20 cellular contexts compared by ENCODE assay signal in the genomic region with DNA sequence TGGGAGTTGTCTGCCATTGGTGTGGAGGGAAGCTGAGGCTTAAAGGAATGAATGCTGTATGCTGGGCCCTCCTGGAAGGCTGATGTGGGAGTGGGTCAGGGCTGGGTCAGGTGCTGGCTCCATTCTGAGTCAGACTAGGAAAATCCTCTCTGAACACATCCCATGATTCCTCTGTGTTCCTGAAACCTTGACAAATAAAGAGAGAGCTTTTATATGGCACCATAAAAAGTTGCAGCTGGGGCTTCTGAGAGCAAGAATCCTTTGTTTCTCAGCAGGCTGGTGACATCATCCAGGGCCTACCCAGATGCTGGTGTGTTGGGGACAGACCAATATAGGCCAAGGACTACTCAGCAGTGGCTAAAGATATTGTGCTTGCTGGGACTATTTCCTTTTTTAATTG. TPM values are rescaled to one million over a fixed set of nuclear protein-coding genes. Genes with fewer than 3 reads are reported as not detected.
DNase-seq lines count a peak whose midpoint lies in the region; ATAC-seq, FAIRE-seq and TF ChIP-seq lines count a peak whose summit lies in the region.
"Had no signal": no experiment of that assay in that cellular context is flagged by ENCODE, and none has a peak within 500 bp of the region (broad histone marks: within the 10 kb centered on the region; RNA-seq: fewer than 3 reads in every experiment).

No MANE protein-coding gene starts in this region.

- H3K36me3 ChIP-seq in transverse colon (no peaks in the 10 kb centered on the region), small intestine (ENCODE audit: control insufficient read depth in 2 of 2, insufficient read depth in 2 of 2, low read length in 2 of 2) (no peaks in the 10 kb centered on the region)
- H3K36me3 ChIP-seq: neural progenitor cell, thyroid gland had no signal

- ATAC-seq in right cardiac atrium = peak; percentile 21 to 35
- no peak for ATAC-seq in CD4-positive, alpha-beta T cell (ENCODE audit: poor library complexity)
- ATAC-seq: K562, left lobe of liver, T-helper 17 cell had no signal

- H3K9me3 ChIP-seq in right cardiac atrium (ENCODE audit: control insufficient read depth, low read length) (no peaks in the 10 kb centered on the region), transverse colon (no peaks in the 10 kb centered on the region), small intestine (ENCODE audit: control insufficient read depth, low read depth) (no peaks in the 10 kb centered on the region)
- no peaks in the 10 kb centered on the region for H3K9me3 ChIP-seq in CD4-positive, alpha-beta T cell (ENCODE audit: control insufficient read depth, low read length)
- H3K9me3 ChIP-seq: thyroid gland had no signal

- TF ChIP-seq CTCF in transverse colon (IDR thresholded peaks at IDR 0.05) = no peak
- no peak for TF ChIP-seq CTCF in CD4-positive, alpha-beta T cell (IDR thresholded peaks at IDR 0.05)

- TF ChIP-seq EP300 in transverse colon (IDR thresholded peaks at IDR 0.05; ENCODE audit: low read depth) = no peak

- no peaks in the 10 kb centered on the region for H3K36me3 Mint-ChIP-seq in CD4-positive, alpha-beta T cell (ENCODE audit: low read depth)
- H3K36me3 Mint-ChIP-seq: neural progenitor cell had no signal

- POLR2A ChIA-PET in CD4-positive, alpha-beta T cell (lab: Charles Lee) = no interaction called here

- CTCF ChIA-PET in CD4-positive, alpha-beta T cell (lab: Charles Lee) = no interaction called here

- no peak overlapping the region for H3K4me3 Mint-ChIP-seq in CD4-positive, alpha-beta T cell
- H3K4me3 Mint-ChIP-seq: activated CD4-positive, alpha-beta memory T cell treated with anti-CD3 and anti-CD28 coated beads, Interleukin-2, amount 10 ng/mL, durations not matched to agents 7 days and 5 days; neural progenitor cell; T-helper 17 cell had no signal

- no peak for FAIRE-seq in small intestine (lab: Jason Lieb, UNC)
- FAIRE-seq: K562 had no signal

- no peaks in the 10 kb centered on the region for H3K9me3 Mint-ChIP-seq in CD4-positive, alpha-beta T cell
- H3K9me3 Mint-ChIP-seq: activated CD4-positive, alpha-beta memory T cell treated with anti-CD3 and anti-CD28 coated beads, Interleukin-2, amount 10 ng/mL, durations not matched to agents 7 days and 5 days; neural progenitor cell had no signal

- no peak overlapping the region for H3K27ac Mint-ChIP-seq in CD4-positive, alpha-beta T cell
- H3K27ac Mint-ChIP-seq: activated CD4-positive, alpha-beta memory T cell treated with anti-CD3 and anti-CD28 coated beads, Interleukin-2, amount 10 ng/mL, durations not matched to agents 7 days and 5 days; neural progenitor cell; T-helper 17 cell had no signal

- H3K4me3 ChIP-seq in right cardiac atrium (ENCODE audit: low read length) (no peak overlapping the region), transverse colon (no peak overlapping the region), small intestine (ENCODE audit: low read depth in 1 of 2, low read length in 2 of 2) (no peak overlapping the region)
- H3K4me3 ChIP-seq: K562, neural progenitor cell, smooth muscle cell, thyroid gland had no signal

- H3K27me3 ChIP-seq in right cardiac atrium (ENCODE audit: control insufficient read depth, insufficient read depth) (no peaks in the 10 kb centered on the region), transverse colon (no peaks in the 10 kb centered on the region), small intestine (ENCODE audit: control insufficient read depth in 2 of 2, insufficient read depth in 2 of 2, low read length in 2 of 2) (no peaks in the 10 kb centered on the region)
- peaks cover 5% of the 10 kb centered on the region for H3K27me3 ChIP-seq in CD4-positive, alpha-beta T cell (ENCODE audit: control insufficient read depth, insufficient read depth, low read length)
- H3K27me3 ChIP-seq: neural progenitor cell, thyroid gland had no signal

- no peaks in the 10 kb centered on the region for H3K4me1 Mint-ChIP-seq in CD4-positive, alpha-beta T cell (ENCODE audit: low read depth)
- H3K4me1 Mint-ChIP-seq: activated CD4-positive, alpha-beta memory T cell treated with anti-CD3 and anti-CD28 coated beads, Interleukin-2, amount 10 ng/mL, durations not matched to agents 7 days and 5 days had no signal

- H3K4me1 ChIP-seq in right cardiac atrium (ENCODE audit: control insufficient read depth, insufficient read depth, low read length) (peaks cover 6% of the 10 kb centered on the region), transverse colon (peaks cover 0 to 14% (median 6%) of the 10 kb centered on the region in 4 donors), small intestine (ENCODE audit: control insufficient read depth in 2 of 2, insufficient read depth in 1 of 2, low read depth in 1 of 2, low read length in 1 of 2) (no peaks in the 10 kb centered on the region)
- H3K4me1 ChIP-seq: neural progenitor cell, thyroid gland had no signal

- no peak for TF ChIP-seq POLR2A in transverse colon (IDR thresholded peaks at IDR 0.05)

- peaks cover 46% of the 10 kb centered on the region for H3K27me3 Mint-ChIP-seq in CD4-positive, alpha-beta T cell

- H3K27ac ChIP-seq in right cardiac atrium (ENCODE audit: low read length) (no peak overlapping the region), transverse colon (peak overlapping the region in 3 of 4 donors; percentile 31 to 48 (median 43)), small intestine (ENCODE audit: low read depth in 1 of 2, low read length in 1 of 2) (no peak overlapping the region)
- no peak overlapping the region for H3K27ac ChIP-seq in CD4-positive, alpha-beta T cell (ENCODE audit: low read depth, low read length)
- H3K27ac ChIP-seq: neural progenitor cell, thyroid gland had no signal

- DNase-seq in NCI-H345 (lab: John Stamatoyannopoulos, UW) = peak; percentile 47
- no peak for DNase-seq in NCI-H345 treated with DMSO at 0.1 percent for 48 hours (lab: John Stamatoyannopoulos, UW; ENCODE audit: unreplicated experiment)
- peak; percentile 62 for DNase-seq in SK-MEL-5 (ENCODE audit: low read depth, low spot score)
- DNase-seq in right cardiac atrium = no peak
- peak; percentile 30 for DNase-seq in transverse colon
- no peak for DNase-seq in CD4-positive, alpha-beta T cell
- no peak for DNase-seq in central memory CD4-positive, alpha-beta T cell
- no peak for DNase-seq in small intestine
- DNase-seq: activated CD4-positive, alpha-beta memory T cell treated with anti-CD3 and anti-CD28 coated beads, Interleukin-2, amount 10 ng/mL, durations not matched to agents 7 days and 5 days; activated naive CD4-positive, alpha-beta T cell treated with Interleukin-2 at 50 U/mL for 16 hours; cortex of kidney; DND-41; NCI-H187; T-helper 17 cell; thyroid gland had no signal

- intact Hi-C loops in right cardiac atrium (cut with DNase I) = no loop called here
- intact Hi-C loops in transverse colon (cut with DNase I; ENCODE audit: low total_unique reads) = no loop called here
- intact Hi-C loops in CD4-positive, alpha-beta T cell (cut with DNase I, micrococcal nuclease) = no loop called here

- in situ Hi-C loops in SK-MEL-5 (cut with HindIII; ENCODE audit: low pct_unique_long_range_greater_than_20kb, low sequenced_read_pairs) (no loop called here), transverse colon (cut with MboI; ENCODE audit: low pct_ligation_motif_present in 1 of 4, low pct_unique_long_range_greater_than_20kb in 1 of 4, low sequenced_read_pairs in 3 of 4) (no loop called here)

RNA-seq across cellular contexts. Expression of a gene that starts 27.8 kb away (rescaled TPM):
- 1.7 and 2.6 TPM in 2 replicates for total RNA-seq in SK-MEL-5 (2014; rRNA removed; shearing (Covaris generic))
- 1.8 and 2.2 TPM in 2 replicates for polyA plus RNA-seq in SK-MEL-5 (2015; cell fraction: cytosol; rRNA removed)
- polyA plus RNA-seq in SK-MEL-5 (2015; cell fraction: nucleus; rRNA removed) = 1.3 and 4.3 TPM in 2 replicates
- total RNA-seq in right cardiac atrium = 10 to 100 TPM; 59.5 to 94.2 (median 67.1) TPM
- polyA plus RNA-seq in right cardiac atrium = 44.2 TPM
- 10 to 100 TPM; 11.3 to 48.8 (median 13.4) TPM for total RNA-seq in transverse colon
- total RNA-seq in CD4-positive, alpha-beta T cell = not detected
- 1 to 10 TPM in 2 of 3 donors, under 1 TPM in 1; 0.22 to 5.8 (median 1.4) TPM for polyA plus RNA-seq in small intestine
- total RNA-seq: OCI-LY7 had no signal

Comparison
In these comparisons a context has a peak if more than half of its experiments do, and no peak if none do; other contexts are left out.
1. DNase-seq: peak in NCI-H345 (single experiment), SK-MEL-5 (single experiment) and transverse colon (single experiment); none in NCI-H345 treated with DMSO at 0.1 percent for 48 hours (single experiment), right cardiac atrium (0 of 3), CD4-positive, alpha-beta T cell (0 of 10), central memory CD4-positive, alpha-beta T cell (single experiment) and small intestine (single experiment).
2. H3K27ac ChIP-seq: peak in transverse colon (3 of 4); none in right cardiac atrium (single experiment), CD4-positive, alpha-beta T cell (single experiment) and small intestine (0 of 2).